20 cellular contexts compared by ENCODE assay signal in genomic region chr17:13001991-13002615, GRCh38. TPM values are rescaled to one million over a fixed set of nuclear protein-coding genes. Genes with fewer than 3 reads are reported as not detected.
DNase-seq lines count a peak whose midpoint lies in the region; ATAC-seq, FAIRE-seq and TF ChIP-seq lines count a peak whose summit lies in the region.
"Had no signal": no experiment of that assay in that cellular context is flagged by ENCODE, and none has a peak within 500 bp of the region (broad histone marks: within the 10 kb centered on the region; RNA-seq: fewer than 3 reads in every experiment).

No MANE protein-coding gene starts in this region.

- H3K4me3 ChIP-seq in cardiac fibroblast (replicated peaks in 1 of 2; ENCODE audit: low read depth in 2 of 2, low read length in 2 of 2), result no peak overlapping the region
- H3K4me3 ChIP-seq in sigmoid colon, result no peak overlapping the region
- no peak overlapping the region for H3K4me3 ChIP-seq in HepG2 (replicated peaks in 1 of 3; ENCODE audit: insufficient read depth in 1 of 3, low read depth in 2 of 3, low read length in 3 of 3)
- H3K4me3 ChIP-seq: breast epithelium, heart left ventricle had no signal

- CTCF ChIA-PET in WTC11 (lab: Charles Lee), result interaction anchor here (1.0 to 1.6 kb wide), 3 partner anchors 15 to 73 kb away, joined by 3 to 5 read pairs (median 3); no protein-coding TSS in a partner anchor
- CTCF ChIA-PET in HepG2 (lab: Yijun Ruan, JAX; ENCODE audit: low intra/inter-chr PET ratio, low total read pairs), result interaction anchor here (1.3 kb wide), 2 partner anchors 457 to 746 kb away, joined by 4 to 7 read pairs; no protein-coding TSS in a partner anchor

- H3K27ac ChIP-seq in sigmoid colon (no peak overlapping the region), HepG2 (ENCODE audit: extremely low read length, insufficient read depth, low read length) (no peak overlapping the region)
- H3K27ac ChIP-seq: breast epithelium, heart left ventricle had no signal

- H3K27me3 Mint-ChIP-seq in WTC11 (ENCODE audit: low read depth), result no peaks in the 10 kb centered on the region
- H3K27me3 Mint-ChIP-seq: activated naive CD8-positive, alpha-beta T cell treated with anti-CD3 and anti-CD28 coated beads, Interleukin-2, amount 10 ng/mL, durations not matched to agents 7 days and 5 days; CD8-positive, alpha-beta memory T cell; naive B cell had no signal

- H3K36me3 Mint-ChIP-seq in WTC11, result peaks cover 57% of the 10 kb centered on the region

- in situ Hi-C loops in HepG2 (cut with HindIII; ENCODE audit: extremely low pct_ligation_motif_present, low pct_unique_long_range_greater_than_20kb), result loop anchor here (5.0 kb wide), 1 partner anchor 75 kb away; no protein-coding TSS in a partner anchor

- no TSS peak for BruUV-seq in HepG2 (replicated peaks; lab: Mats Ljungman, UMichigan)

- no peak overlapping the region for H3K4me2 ChIP-seq in HepG2 (ENCODE audit: low read depth, low read length)

- 74 to 81% methylated on average over 15 of the region's 15 CpGs for WGBS in sigmoid colon, 2 donors
- WGBS in HepG2 (ENCODE audit: low lambda C conversion rate), result 96% methylated on average over 15 of the region's 15 CpGs

- no peak for FAIRE-seq in HepG2 (lab: Jason Lieb, UNC)
- FAIRE-seq: islet of Langerhans, small intestine, TTC549 had no signal

- peaks cover 35 to 100% (median 69%) of the 10 kb centered on the region in 4 donors for H3K36me3 ChIP-seq in sigmoid colon
- H3K36me3 ChIP-seq in HepG2 (replicated peaks in 1 of 2; ENCODE audit: control insufficient read depth in 1 of 2, insufficient read depth in 2 of 2, low read length in 2 of 2), result peaks cover 45 to 79% of the 10 kb centered on the region in 2 experiments

- H2AFZ ChIP-seq in HepG2 (ENCODE audit: low read length), result no peak overlapping the region

- ATAC-seq in WTC11, result no peak
- ATAC-seq in HG03378 (IDR thresholded peaks at IDR 0.05; ENCODE audit: unreplicated experiment), result no peak
- ATAC-seq in HepG2, result no peak

- H4K20me1 ChIP-seq in HepG2 (ENCODE audit: insufficient read depth, low read length), result no peaks in the 10 kb centered on the region

- DNase-seq in activated effector memory CD4-positive, alpha-beta T cell treated with anti-CD3 and anti-CD28 coated beads, Interleukin-2, amount 50 U/mL, for 16 hours, result peak; percentile 34
- DNase-seq in activated effector memory CD4-positive, alpha-beta T cell treated with Interleukin-2 at 50 U/mL for 16 hours, result no peak
- DNase-seq in NCI-H2107 treated with DMSO at 0.1 percent for 48 hours (lab: John Stamatoyannopoulos, UW; ENCODE audit: unreplicated experiment) (peak; percentile 8), cardiac fibroblast (ENCODE audit: low read depth in 2 of 2) (peak; percentile 16 to 23), sigmoid colon (peak; percentile 59), WTC11 (ENCODE audit: low spot score) (no peak), HepG2 (ENCODE audit: low spot score) (no peak)
- DNase-seq: activated CD4-positive, alpha-beta T cell treated with anti-CD3 and anti-CD28 coated beads, Interleukin-2, amount 50 U/mL, for 48 hours; activated naive CD8-positive, alpha-beta T cell treated with anti-CD3 and anti-CD28 coated beads, Interleukin-2, amount 10 ng/mL, durations not matched to agents 7 days and 5 days; activated T-cell treated with anti-CD3 and anti-CD28 coated beads, Interleukin-2, amount 50 U/mL, for 1 hour; CD8-positive, alpha-beta memory T cell; heart left ventricle; mammary epithelial cell; naive B cell; NCI-H526 treated with DMSO at 0.1 percent for 48 hours; small intestine had no signal

- H3K27me3 ChIP-seq in sigmoid colon (no peaks in the 10 kb centered on the region), HepG2 (ENCODE audit: control insufficient read depth in 1 of 2, insufficient read depth in 2 of 2, low read length in 2 of 2) (no peaks in the 10 kb centered on the region)
- H3K27me3 ChIP-seq: breast epithelium, heart left ventricle had no signal

- H3K9me3 ChIP-seq in sigmoid colon (no peaks in the 10 kb centered on the region), HepG2 (ENCODE audit: low read length) (no peaks in the 10 kb centered on the region)
- H3K9me3 ChIP-seq: breast epithelium, heart left ventricle had no signal

- no peak overlapping the region for H3K4me3 Mint-ChIP-seq in WTC11
- H3K4me3 Mint-ChIP-seq: activated naive CD8-positive, alpha-beta T cell treated with anti-CD3 and anti-CD28 coated beads, Interleukin-2, amount 10 ng/mL, durations not matched to agents 7 days and 5 days; CD8-positive, alpha-beta memory T cell; naive B cell had no signal

- TF ChIP-seq EP300 in sigmoid colon (IDR thresholded peaks at IDR 0.05) (no peak), HepG2 (IDR thresholded peaks at IDR 0.05; ENCODE audit: low read depth in 2 of 2, low read length in 2 of 2) (no peak), HepG2 (CRISPR knock-in tag; IDR thresholded peaks at IDR 0.05; ENCODE audit: borderline replicate concordance) (no peak)

- H3K27ac Mint-ChIP-seq in WTC11, result no peak overlapping the region
- H3K27ac Mint-ChIP-seq: activated naive CD8-positive, alpha-beta T cell treated with anti-CD3 and anti-CD28 coated beads, Interleukin-2, amount 10 ng/mL, durations not matched to agents 7 days and 5 days; CD8-positive, alpha-beta memory T cell; naive B cell had no signal

- no peaks in the 10 kb centered on the region for H3K9me3 Mint-ChIP-seq in WTC11
- H3K9me3 Mint-ChIP-seq: activated naive CD8-positive, alpha-beta T cell treated with anti-CD3 and anti-CD28 coated beads, Interleukin-2, amount 10 ng/mL, durations not matched to agents 7 days and 5 days; CD8-positive, alpha-beta memory T cell had no signal

- H3K79me2 ChIP-seq in HepG2 (ENCODE audit: insufficient read depth, low read length), result no peaks in the 10 kb centered on the region

- POLR2A ChIA-PET in WTC11 (lab: Charles Lee), result interaction anchor here (1.2 kb wide), 1 partner anchor 28 kb away, joined by 3 read pairs; no protein-coding TSS in a partner anchor
- POLR2A ChIA-PET in HepG2 (lab: Yijun Ruan, JAX), result interaction anchor here (0.8 kb wide), 1 partner anchor 16 kb away, joined by 3 read pairs; the partner anchor contains the start of gene ELAC2

- no peak for TF ChIP-seq POLR2A in sigmoid colon (IDR thresholded peaks at IDR 0.05)
- TF ChIP-seq POLR2A in HepG2 (IDR thresholded peaks at IDR 0.05; ENCODE audit: insufficient read depth in 1 of 2, low read depth in 2 of 2, low read length in 2 of 2), result no peak

- H3K4me1 ChIP-seq in sigmoid colon (peaks cover 0 to 8% (median 2%) of the 10 kb centered on the region in 4 donors), HepG2 (ENCODE audit: insufficient read depth, low read length) (no peaks in the 10 kb centered on the region)
- H3K4me1 ChIP-seq: breast epithelium had no signal

- intact Hi-C loops in sigmoid colon (cut with DNase I) (loop anchor here (10.0 kb wide), 1 partner anchor 237 kb away; no protein-coding TSS in a partner anchor), HepG2 (cut with micrococcal nuclease; ENCODE audit: unreplicated experiment) (loop anchor here (2.0 kb wide), 1 partner anchor 73 kb away; no protein-coding TSS in a partner anchor)

- no peak for TF ChIP-seq RAD21 in HepG2 (CRISPR knock-in tag; IDR thresholded peaks at IDR 0.05)

- no peaks in the 10 kb centered on the region for H3K4me1 Mint-ChIP-seq in WTC11
- H3K4me1 Mint-ChIP-seq: activated naive CD8-positive, alpha-beta T cell treated with anti-CD3 and anti-CD28 coated beads, Interleukin-2, amount 10 ng/mL, durations not matched to agents 7 days and 5 days had no signal

- no peak for TF ChIP-seq CTCF in cardiac fibroblast (IDR thresholded peaks at IDR 0.05; ENCODE audit: low read depth, low read length)
- TF ChIP-seq CTCF in sigmoid colon (IDR thresholded peaks at IDR 0.05), result no peak
- no peak for TF ChIP-seq CTCF in WTC11 (IDR thresholded peaks at IDR 0.05)
- no peak for TF ChIP-seq CTCF in HepG2 (CRISPR knock-in tag; IDR thresholded peaks at IDR 0.05)

- no peak overlapping the region for H3K9ac ChIP-seq in HepG2 (ENCODE audit: insufficient read depth, low read depth, low read length)

TF ChIP-seq in WTC11, 78 proteins besides CTCF, POLR2A, EP300 and RAD21 (continues in another document):
- TF ChIP-seq FOXP1 (CRISPR knock-in tag; IDR thresholded peaks at IDR 0.05; ENCODE audit: borderline replicate concordance), result no peak
- no peak for TF ChIP-seq TEAD1 (CRISPR knock-in tag; IDR thresholded peaks at IDR 0.05)
- TF ChIP-seq CBFB (CRISPR knock-in tag; IDR thresholded peaks at IDR 0.05; ENCODE audit: low read depth), result no peak
- TF ChIP-seq ZNF263 (CRISPR knock-in tag; IDR thresholded peaks at IDR 0.05; ENCODE audit: low read depth), result no peak

TF ChIP-seq in HepG2, 621 proteins besides CTCF, POLR2A, EP300 and RAD21 (continues in another document):
- TF ChIP-seq, protein P1, sequence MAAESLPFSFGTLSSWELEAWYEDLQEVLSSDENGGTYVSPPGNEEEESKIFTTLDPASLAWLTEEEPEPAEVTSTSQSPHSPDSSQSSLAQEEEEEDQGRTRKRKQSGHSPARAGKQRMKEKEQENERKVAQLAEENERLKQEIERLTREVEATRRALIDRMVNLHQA (CRISPR knock-in tag; IDR thresholded peaks at IDR 0.05), result no peak
- TF ChIP-seq ZNF24 (IDR thresholded peaks at IDR 0.05) (no peak), ZMYM3 (CRISPR knock-in tag; IDR thresholded peaks at IDR 0.05) (no peak)

RNA-seq across cellular contexts. Expression of gene ELAC2, which starts 15.7 kb away (rescaled TPM):
- 10 to 100 TPM; 46.9 to 67.0 (median 50.2) TPM for total RNA-seq in sigmoid colon
- 10 to 100 TPM; 12.7 to 39.6 (median 18.0) TPM for polyA plus RNA-seq in sigmoid colon
- total RNA-seq in WTC11 (2021), result 76.3 to 86.9 TPM (median 77.7 TPM) in 3 replicates
- total RNA-seq in HepG2 (2016; rRNA removed; fragmentation: Illumina TruSeq; extraction: Trizol), result 42.9 and 50.4 TPM in 2 replicates
- 6.8 and 7.4 TPM in 2 replicates for total RNA-seq in HepG2 (2016; cell fraction: cytosol; rRNA removed; fragmentation: Illumina TruSeq; extraction: Trizol; ENCODE audit: low read depth)
- total RNA-seq in HepG2 (2016; cell fraction: insoluble cytoplasmic fraction; rRNA removed; fragmentation: Illumina TruSeq; extraction: Trizol), result 38.0 and 55.2 TPM in 2 replicates
- total RNA-seq in HepG2 (2016; cell fraction: membrane; rRNA removed; fragmentation: Illumina TruSeq; extraction: Trizol), result 14.0 and 16.1 TPM in 2 replicates
- total RNA-seq in HepG2 (2016; cell fraction: nucleus; rRNA removed; fragmentation: Illumina TruSeq; extraction: Trizol), result 48.8 and 59.2 TPM in 2 replicates
- 35.6 and 45.1 TPM in 2 replicates for polyA plus RNA-seq in HepG2 (2011; rRNA removed)
- polyA plus RNA-seq in HepG2 (2011; cell fraction: cytosol; rRNA removed), result 30.3 and 39.0 TPM in 2 replicates
- 95.9 and 116 TPM in 2 replicates for polyA plus RNA-seq in HepG2 (2011; cell fraction: nucleus; rRNA removed)
- 21.6 and 29.3 TPM in 2 replicates for polyA plus RNA-seq in HepG2 (2012)
- polyA plus RNA-seq in HepG2 (2016; cell fraction: cytosol; fragmentation: Illumina TruSeq; extraction: Trizol; ENCODE audit: low read depth), result 4.0 and 5.6 TPM in 2 replicates
- 33.5 and 45.6 TPM in 2 replicates for polyA plus RNA-seq in HepG2 (2016; cell fraction: insoluble cytoplasmic fraction; fragmentation: Illumina TruSeq; extraction: Trizol; ENCODE audit: low read depth)
- 8.1 and 11.5 TPM in 2 replicates for polyA plus RNA-seq in HepG2 (2016; cell fraction: membrane; fragmentation: Illumina TruSeq; extraction: Trizol; ENCODE audit: low read depth)
- 86.8 and 92.4 TPM in 2 replicates for polyA plus RNA-seq in HepG2 (2016; cell fraction: nucleus; fragmentation: Illumina TruSeq; extraction: Trizol; ENCODE audit: insufficient read depth, low read depth)
- 155 and 322 TPM in 2 replicates for polyA minus RNA-seq in HepG2 (2011; rRNA and poly(A)+ RNA removed; ENCODE audit: low replicate concordance)
- 23.6 and 23.8 TPM in 2 replicates for polyA minus RNA-seq in HepG2 (2011; cell fraction: cytosol; rRNA and poly(A)+ RNA removed)
- polyA minus RNA-seq in HepG2 (2011; cell fraction: nucleus; rRNA and poly(A)+ RNA removed), result 42.5 and 49.9 TPM in 2 replicates

Comparison
In these comparisons a context has a peak if more than half of its experiments do, and no peak if none do; other contexts are left out.
1. DNase-seq: peak in activated effector memory CD4-positive, alpha-beta T cell treated with anti-CD3 and anti-CD28 coated beads, Interleukin-2, amount 50 U/mL, for 16 hours (single experiment), NCI-H2107 treated with DMSO at 0.1 percent for 48 hours (single experiment), cardiac fibroblast (2 of 2) and sigmoid colon (single experiment); none in activated effector memory CD4-positive, alpha-beta T cell treated with Interleukin-2 at 50 U/mL for 16 hours (single experiment), WTC11 (single experiment) and HepG2 (single experiment).